14 cellular contexts compared by ENCODE assay signal in genomic region chr3:182567666-182568065, GRCh38.
A peak's percentile ranks its signal among the peaks of the same experiment; 100 is the strongest.
DNase-seq lines count a peak whose midpoint lies in the region; ATAC-seq, FAIRE-seq and TF ChIP-seq lines count a peak whose summit lies in the region.
"Had no signal": no experiment of that assay in that cellular context is flagged by ENCODE, and none has a peak within 500 bp of the region (broad histone marks: within the 10 kb centered on the region; RNA-seq: fewer than 3 reads in every experiment).

No MANE protein-coding gene starts in this region.

- no peak for TF ChIP-seq POLR2A in spleen (IDR thresholded peaks at IDR 0.05)

- intact Hi-C loops in spleen (cut with DNase I; ENCODE audit: low total_unique reads) = no loop called here
- intact Hi-C loops in pancreas (cut with DNase I) = no loop called here

- H3K4me3 ChIP-seq in SK-N-MC = peak overlapping the region; percentile 47
- H3K4me3 ChIP-seq in spleen = no peak overlapping the region
- no peak overlapping the region for H3K4me3 ChIP-seq in pancreas
- H3K4me3 ChIP-seq: A549, esophagus squamous epithelium had no signal

- H3K27me3 ChIP-seq in spleen (replicated peaks in 1 of 7) (no peaks in the 10 kb centered on the region), pancreas (no peaks in the 10 kb centered on the region)
- H3K27me3 ChIP-seq: esophagus squamous epithelium had no signal

- no peak for ATAC-seq in GM18861 (IDR thresholded peaks at IDR 0.05; ENCODE audit: unreplicated experiment)
- ATAC-seq in pancreas = no peak
- ATAC-seq: A549 had no signal

- H3K9me3 ChIP-seq in SK-N-MC (ENCODE audit: low read depth, low read length) = no peaks in the 10 kb centered on the region
- peaks cover 0 to 3% (median 0%) of the 10 kb centered on the region in 8 donors for H3K9me3 ChIP-seq in spleen
- H3K9me3 ChIP-seq in pancreas = no peaks in the 10 kb centered on the region
- H3K9me3 ChIP-seq: A549, esophagus squamous epithelium, SK-N-SH had no signal

- peak; percentile 33 for DNase-seq in DMS79 treated with DMSO at 0.1 percent for 48 hours (lab: John Stamatoyannopoulos, UW)
- DNase-seq in DMS79 (lab: John Stamatoyannopoulos, UW) = no peak
- peak; percentile 86 for DNase-seq in SK-N-MC (ENCODE audit: low read depth, low spot score)
- DNase-seq in inferior parietal cortex (ENCODE audit: extremely low spot score) = peak; percentile 16
- DNase-seq in retina = peak; percentile 11
- DNase-seq in spleen = no peak
- DNase-seq in pancreas = no peak
- DNase-seq: activated T-cell treated with anti-CD3 and anti-CD28 coated beads, Interleukin-2, amount 50 U/mL, for 48 hours; esophagus squamous epithelium; SK-N-SH had no signal

- WGBS in spleen, 5 donors = 80 to 91% (median 84%) methylated on average over 1 of the region's 1 CpG
- WGBS in pancreas, 2 donors = 53 to 55% methylated on average over 1 of the region's 1 CpG

- no peak for FAIRE-seq in pancreas (lab: Jason Lieb, UNC)
- FAIRE-seq: A549, D721Med had no signal

- no peak overlapping the region for H3K9ac ChIP-seq in SK-N-MC (ENCODE audit: insufficient read length)
- H3K9ac ChIP-seq: SK-N-SH had no signal

- peak overlapping the region; percentile 88 for H3K27ac ChIP-seq in SK-N-MC
- H3K27ac ChIP-seq in spleen = no peak overlapping the region
- no peak overlapping the region for H3K27ac ChIP-seq in pancreas
- H3K27ac ChIP-seq: A549, esophagus squamous epithelium, HL-60 had no signal

- H3K4me1 ChIP-seq in spleen = no peaks in the 10 kb centered on the region
- H3K4me1 ChIP-seq in pancreas = no peaks in the 10 kb centered on the region
- H3K4me1 ChIP-seq: A549 had no signal

- no peak for TF ChIP-seq CTCF in spleen (IDR thresholded peaks at IDR 0.05 in 8 of 11, conservative IDR thresholded peaks at IDR 0.05 in 3 of 11)
- no peak for TF ChIP-seq CTCF in pancreas (IDR thresholded peaks at IDR 0.05)

- H3K36me3 ChIP-seq in SK-N-MC (ENCODE audit: insufficient read depth, low read length) (no peaks in the 10 kb centered on the region), spleen (no peaks in the 10 kb centered on the region), pancreas (no peaks in the 10 kb centered on the region)
- H3K36me3 ChIP-seq: esophagus squamous epithelium had no signal

Comparison
In these comparisons a context has a peak if more than half of its experiments do, and no peak if none do; other contexts are left out.
1. DNase-seq: peak in DMS79 treated with DMSO at 0.1 percent for 48 hours (single experiment), SK-N-MC (single experiment), inferior parietal cortex (single experiment) and retina (single experiment); none in DMS79 (single experiment), spleen (single experiment) and pancreas (0 of 6).